Comparison of ENCODE assay signal across 8 cellular contexts in the genomic region with DNA sequence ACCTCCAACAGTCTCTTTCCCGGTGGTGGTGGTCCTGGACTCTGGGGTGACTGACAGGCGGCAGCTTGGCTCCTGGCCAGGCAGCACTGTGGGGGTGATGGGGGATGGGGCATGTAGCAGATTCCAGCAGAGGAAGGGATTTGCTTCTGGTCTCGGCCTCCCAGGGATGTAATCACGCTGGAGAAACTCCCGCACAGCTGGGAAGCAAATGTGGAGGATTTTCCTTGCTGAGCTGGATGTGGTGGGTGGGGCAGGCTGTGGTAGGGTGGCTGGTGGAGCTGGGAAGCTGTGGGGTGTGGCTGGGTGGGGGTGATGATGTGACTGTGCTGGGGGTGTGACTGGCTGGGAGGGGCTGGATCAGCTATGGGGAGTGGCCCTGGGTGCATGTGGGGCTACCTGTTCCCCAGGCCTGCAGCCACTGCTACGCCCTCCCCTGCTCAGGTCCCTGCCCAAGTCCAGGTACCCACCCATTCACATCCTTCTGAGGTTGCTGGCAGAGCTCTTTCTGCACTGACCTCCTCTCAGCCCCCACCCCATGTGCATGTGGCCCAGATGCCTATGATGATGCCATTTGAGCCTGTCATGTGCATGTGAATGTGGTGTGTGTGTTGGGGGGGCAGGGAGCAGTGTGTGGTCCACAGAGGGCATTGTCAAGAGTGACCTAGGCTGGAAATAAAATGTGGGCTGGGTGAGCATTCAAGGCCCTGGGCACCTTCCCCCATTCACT. TPM values are rescaled to one million over a fixed set of nuclear protein-coding genes. Genes with fewer than 3 reads are reported as not detected.
DNase-seq lines count a peak whose midpoint lies in the region; ATAC-seq and TF ChIP-seq lines count a peak whose summit lies in the region.

No MANE protein-coding gene starts in this region.

- H2AFZ ChIP-seq in OCI-LY7 (ENCODE audit: low read length): no peak overlapping the region

- peak; percentile 46 for DNase-seq in H4 (ENCODE audit: low spot score)
- DNase-seq in amniotic epithelial cell (ENCODE audit: low read depth): peak; percentile 75
- DNase-seq in right atrium auricular region (ENCODE audit: low spot score): no peak
- no peak for DNase-seq in sciatic nerve (ENCODE audit: low spot score)
- DNase-seq in activated naive CD8-positive, alpha-beta T cell treated with anti-CD3 and anti-CD28 coated beads for 36 hours: no peak
- DNase-seq in OCI-LY7 (ENCODE audit: low spot score): no peak

- ATAC-seq in sciatic nerve (peak; percentile 47), HG03378 (IDR thresholded peaks at IDR 0.05; ENCODE audit: unreplicated experiment) (no peak), HG02623 (IDR thresholded peaks at IDR 0.05; ENCODE audit: unreplicated experiment) (no peak)

- H3K27me3 ChIP-seq in right atrium auricular region: no peaks in the 10 kb centered on the region

- H3K27me3 Mint-ChIP-seq in activated naive CD8-positive, alpha-beta T cell treated with anti-CD3 and anti-CD28 coated beads for 36 hours: no peaks in the 10 kb centered on the region

- H3K4me1 ChIP-seq in right atrium auricular region (peaks cover 0 to 84% of the 10 kb centered on the region in 2 donors), OCI-LY7 (ENCODE audit: insufficient read depth, low read length, poor library complexity, severe bottlenecking) (peaks cover 9% of the 10 kb centered on the region)

- POLR2A ChIA-PET in OCI-LY7 (lab: Charles Lee): interaction anchor here (0.5 to 1.8 kb wide), 4 partner anchors 22 to 195 kb away, joined by 3 to 7 read pairs (median 4); no protein-coding TSS in a partner anchor

- TF ChIP-seq CTCF in right atrium auricular region (IDR thresholded peaks at IDR 0.05) (no peak), OCI-LY7 (conservative IDR thresholded peaks at IDR 0.05; ENCODE audit: low read length) (no peak)

- H3K9me3 Mint-ChIP-seq in activated naive CD8-positive, alpha-beta T cell treated with anti-CD3 and anti-CD28 coated beads for 36 hours: no peaks in the 10 kb centered on the region

- no peak overlapping the region for H3K4me2 ChIP-seq in OCI-LY7 (ENCODE audit: low read length)

- BruUV-seq in OCI-LY7 (replicated peaks; lab: Mats Ljungman, UMichigan): no TSS peak

- H3K36me3 Mint-ChIP-seq in activated naive CD8-positive, alpha-beta T cell treated with anti-CD3 and anti-CD28 coated beads for 36 hours: no peaks in the 10 kb centered on the region

- no peak overlapping the region for H3K27ac Mint-ChIP-seq in activated naive CD8-positive, alpha-beta T cell treated with anti-CD3 and anti-CD28 coated beads for 36 hours

- H3K4me3 ChIP-seq in right atrium auricular region (no peak overlapping the region), OCI-LY7 (ENCODE audit: low read depth, low read length, poor library complexity, severe bottlenecking) (no peak overlapping the region)

- H3K4me3 Mint-ChIP-seq in activated naive CD8-positive, alpha-beta T cell treated with anti-CD3 and anti-CD28 coated beads for 36 hours: no peak overlapping the region

- intact Hi-C loops in sciatic nerve (cut with DNase I): no loop called here
- intact Hi-C loops in OCI-LY7 (cut with micrococcal nuclease; ENCODE audit: unreplicated experiment): no loop called here

- H3K9me3 ChIP-seq in right atrium auricular region: no peaks in the 10 kb centered on the region
- H3K9me3 ChIP-seq in OCI-LY7 (ENCODE audit: low read length): no peaks in the 10 kb centered on the region

- no peaks in the 10 kb centered on the region for H3K4me1 Mint-ChIP-seq in activated naive CD8-positive, alpha-beta T cell treated with anti-CD3 and anti-CD28 coated beads for 36 hours

- H4K20me1 ChIP-seq in OCI-LY7 (ENCODE audit: insufficient read depth, low read length): peaks cover 4% of the 10 kb centered on the region; the same call in 1 of the 2 replicates

- CTCF ChIA-PET in OCI-LY7 (lab: Charles Lee; ENCODE audit: unreplicated experiment): interaction anchor here (0.9 kb wide), 1 partner anchor 25 kb away, joined by 4 read pairs; no protein-coding TSS in a partner anchor

- H3K79me2 ChIP-seq in OCI-LY7 (ENCODE audit: insufficient read depth, low read depth, low read length): no peaks in the 10 kb centered on the region

- no peaks in the 10 kb centered on the region for H3K36me3 ChIP-seq in right atrium auricular region
- no peaks in the 10 kb centered on the region for H3K36me3 ChIP-seq in OCI-LY7 (ENCODE audit: insufficient read depth, low read length)

- H3K27ac ChIP-seq in right atrium auricular region (peak overlapping the region; percentile 37 to 48), OCI-LY7 (ENCODE audit: low read depth, low read length, poor library complexity, severe bottlenecking) (no peak overlapping the region)

- H3K9me2 ChIP-seq in OCI-LY7 (ENCODE audit: insufficient read depth, low read length): no peaks in the 10 kb centered on the region

RNA-seq across cellular contexts. Expression of a gene that starts 3.9 kb away (rescaled TPM):
- total RNA-seq in H4 (2014; rRNA removed; shearing (Covaris generic)): 18.8 and 26.6 TPM in 2 replicates
- 10 to 100 TPM; 81.4 to 91.8 TPM for total RNA-seq in right atrium auricular region
- 109 TPM for total RNA-seq in sciatic nerve
- total RNA-seq in activated naive CD8-positive, alpha-beta T cell treated with anti-CD3 and anti-CD28 coated beads for 36 hours: 1 to 10 TPM; 7.1 to 7.3 TPM
- total RNA-seq in OCI-LY7 (2014; rRNA removed; shearing (Covaris generic)): 8.8 and 9.5 TPM in 2 replicates
- 26.6 and 28.4 TPM in 2 replicates for total RNA-seq in OCI-LY7 (2022)

Comparison
In these comparisons a context has a peak if more than half of its experiments do, and no peak if none do; other contexts are left out.
1. DNase-seq: peak in H4 (single experiment) and amniotic epithelial cell (single experiment); none in right atrium auricular region (single experiment), sciatic nerve (single experiment), activated naive CD8-positive, alpha-beta T cell treated with anti-CD3 and anti-CD28 coated beads for 36 hours (single experiment) and OCI-LY7 (single experiment).